2 cellular contexts compared by ENCODE assay signal in the genomic region with DNA sequence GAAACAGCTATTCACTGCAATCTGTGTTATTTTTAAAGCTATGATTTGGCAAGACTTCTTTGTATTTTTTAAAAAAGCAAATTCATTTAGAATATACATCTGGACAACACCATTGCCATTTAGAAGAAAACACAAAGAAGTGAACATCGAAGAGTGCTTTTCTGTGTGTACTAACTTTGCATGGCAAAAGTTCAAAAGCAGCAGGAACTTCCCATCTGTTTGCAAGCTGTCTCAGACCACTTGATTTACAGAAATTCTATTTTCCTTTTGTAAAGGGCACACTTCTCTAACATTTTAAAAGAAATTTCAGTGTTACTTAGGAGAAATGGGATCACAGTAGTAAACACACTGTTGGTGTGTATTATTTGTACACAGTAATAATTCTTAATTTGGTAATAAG.
TF ChIP-seq lines count a peak whose summit lies in the region.

No MANE protein-coding gene starts in this region.

TF ChIP-seq in GM23338, 12 proteins besides CTCF, POLR2A, EP300 and RAD21 (continued from another document):
- no peak for TF ChIP-seq ZNF462 (CRISPR knock-in tag; IDR thresholded peaks at IDR 0.05)
- no peak for TF ChIP-seq EZH2phosphoT487 (IDR thresholded peaks at IDR 0.05; ENCODE audit: unreplicated experiment)
TF ChIP-seq in GM23338: peak in this region for 0.

TF ChIP-seq in WTC11, 78 proteins besides CTCF, POLR2A, EP300 and RAD21 (continued from another document):
- TF ChIP-seq PRRX2 (CRISPR knock-in tag; IDR thresholded peaks at IDR 0.05) (no peak), ZNF219 (CRISPR knock-in tag; IDR thresholded peaks at IDR 0.05; ENCODE audit: borderline replicate concordance) (no peak), CBFB (CRISPR knock-in tag; IDR thresholded peaks at IDR 0.05; ENCODE audit: low read depth) (no peak), ELF4 (CRISPR knock-in tag; IDR thresholded peaks at IDR 0.05; ENCODE audit: low read depth) (no peak)
TF ChIP-seq in WTC11: peak in this region for 0.
